10 cellular contexts compared by ENCODE assay signal in genomic region chr9:13386935-13387667, GRCh38.
DNase-seq lines count a peak whose midpoint lies in the region; ATAC-seq and TF ChIP-seq lines count a peak whose summit lies in the region.
"Had no signal": no experiment of that assay in that cellular context is flagged by ENCODE, and none has a peak within 500 bp of the region (broad histone marks: within the 10 kb centered on the region; RNA-seq: fewer than 3 reads in every experiment).

No MANE protein-coding gene starts in this region.

- peak overlapping the region; percentile 74 for H3K27ac Mint-ChIP-seq in chondrocyte (ENCODE audit: unreplicated experiment)
- H3K27ac Mint-ChIP-seq: type B pancreatic cell had no signal

- ATAC-seq in GM18511 (IDR thresholded peaks at IDR 0.05; ENCODE audit: unreplicated experiment) = no peak

- H3K4me3 Mint-ChIP-seq in chondrocyte (ENCODE audit: unreplicated experiment) = no peak overlapping the region
- H3K4me3 Mint-ChIP-seq: type B pancreatic cell had no signal

- TF ChIP-seq CTCF in NB4 (IDR thresholded peaks at IDR 0.05; ENCODE audit: low read depth, low read length) (no peak), chondrocyte (IDR thresholded peaks at IDR 0.05) (no peak), tibial nerve (IDR thresholded peaks at IDR 0.05) (no peak)

- H3K4me3 ChIP-seq in NB4 (ENCODE audit: low read depth, low read length) (no peak overlapping the region), tibial nerve (no peak overlapping the region)
- H3K4me3 ChIP-seq: cardiac muscle cell had no signal

- H3K27me3 ChIP-seq in tibial nerve = no peaks in the 10 kb centered on the region
- H3K27me3 ChIP-seq: cardiac muscle cell had no signal

- H3K9me3 ChIP-seq in tibial nerve = peaks cover 0 to 24% (median 0%) of the 10 kb centered on the region in 4 donors

- H3K9me3 Mint-ChIP-seq in chondrocyte (ENCODE audit: low read depth) = peaks cover 47% of the 10 kb centered on the region

- H3K4me1 ChIP-seq in tibial nerve = peaks cover 0 to 23% (median 9%) of the 10 kb centered on the region in 4 donors

- DNase-seq in NB4 (ENCODE audit: low read depth) (peak; percentile 57), chondrocyte (ENCODE audit: low spot score) (no peak), kidney tubule cell (ENCODE audit: low spot score) (peak; percentile 62), tibial nerve (ENCODE audit: low spot score in 2 of 2) (no peak), DMS53 (lab: John Stamatoyannopoulos, UW) (no peak)
- DNase-seq in activated T-cell treated with anti-CD3 and anti-CD28 coated beads, Interleukin-2, amount 50 U/mL, for 48 hours = no peak
- DNase-seq: stimulated activated CD4-positive, alpha-beta T cell treated with anti-CD3 and anti-CD28 coated beads, Interleukin-2, amount 100 ng/mL, for 48 hours had no signal

- H3K27me3 Mint-ChIP-seq in chondrocyte (ENCODE audit: low read depth) = no peaks in the 10 kb centered on the region
- H3K27me3 Mint-ChIP-seq: type B pancreatic cell had no signal

- TF ChIP-seq EP300 in tibial nerve (IDR thresholded peaks at IDR 0.05) = peak in 1 of 2 donors; percentile 77

- H3K36me3 Mint-ChIP-seq in chondrocyte (ENCODE audit: low read depth) = peaks cover 25% of the 10 kb centered on the region

- WGBS in tibial nerve, 2 donors = 40 to 51% methylated on average over 3 of the region's 3 CpGs

- H3K4me1 Mint-ChIP-seq in chondrocyte (ENCODE audit: low read depth) = peaks cover 17% of the 10 kb centered on the region

- peak overlapping the region; percentile 32 to 88 (median 60) for H3K27ac ChIP-seq in tibial nerve
- H3K27ac ChIP-seq: cardiac muscle cell had no signal

- TF ChIP-seq POLR2A in NB4 (IDR thresholded peaks at IDR 0.05; ENCODE audit: extremely low read depth, insufficient read length) = no peak
- TF ChIP-seq POLR2A in tibial nerve (IDR thresholded peaks at IDR 0.05) = no peak

- no peaks in the 10 kb centered on the region for H3K36me3 ChIP-seq in tibial nerve
- H3K36me3 ChIP-seq: cardiac muscle cell had no signal

Comparison
In these comparisons a context has a peak if more than half of its experiments do, and no peak if none do; other contexts are left out.
1. DNase-seq: peak in NB4 (single experiment) and kidney tubule cell (single experiment); none in chondrocyte (single experiment), tibial nerve (0 of 2), activated T-cell treated with anti-CD3 and anti-CD28 coated beads, Interleukin-2, amount 50 U/mL, for 48 hours (0 of 2) and DMS53 (single experiment).